16 cellular contexts compared by ENCODE assay signal in the genomic region with DNA sequence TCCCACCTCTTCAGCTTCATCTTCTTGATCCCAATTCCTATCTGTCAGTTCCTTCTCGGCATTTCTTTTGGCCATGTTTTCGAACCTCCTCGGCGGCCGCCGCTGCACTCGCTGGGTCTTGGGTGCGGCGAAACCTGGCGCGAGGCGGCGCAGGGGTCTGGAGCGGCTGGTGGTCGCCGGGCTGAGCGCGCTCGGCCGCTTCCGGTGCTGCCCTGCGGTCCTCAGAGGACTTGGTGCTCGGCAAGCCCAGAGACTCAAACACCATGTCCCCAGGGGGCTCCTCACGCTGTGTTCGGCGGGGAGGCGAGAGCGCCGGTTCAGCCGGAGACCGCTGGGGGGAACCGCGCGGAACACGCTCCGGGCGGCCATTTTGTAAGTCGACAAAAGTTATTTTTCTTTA. TPM values are rescaled to one million over a fixed set of nuclear protein-coding genes. Genes with fewer than 3 reads are reported as not detected.
"Had no signal": no experiment of that assay in that cellular context is flagged by ENCODE, and none has a peak within 500 bp of the region (broad histone marks: within the 10 kb centered on the region; RNA-seq: fewer than 3 reads in every experiment).

No MANE protein-coding gene starts in this region.

- H3K4me1 ChIP-seq: adrenal gland, right lobe of liver had no signal

- H3K27me3 ChIP-seq: right lobe of liver had no signal

- DNase-seq: activated B cell treated with CpG ODN at 0.5 μM for 24 hours; activated CD4-positive, alpha-beta T cell treated with anti-CD3 and anti-CD28 coated beads, Interleukin-2, amount 10 ng/mL, durations not matched to agents 24 days and 14 days; activated naive CD4-positive, alpha-beta T cell treated with anti-CD3 and anti-CD28 coated beads, Interleukin-2, amount 10 ng/mL, durations not matched to agents 7 days and 5 days; activated T-cell treated with anti-CD3 and anti-CD28 coated beads for 4 hours; adrenal gland; hippocampal formation; naive B cell; right lobe of liver; stimulated activated CD4-positive, alpha-beta T cell treated with anti-CD3 and anti-CD28 coated beads, Interleukin-2, amount 100 ng/mL, for 24 hours; stimulated activated naive CD4-positive, alpha-beta T cell had no signal

- H3K36me3 ChIP-seq: adrenal gland, gastroesophageal sphincter, right lobe of liver, upper lobe of left lung had no signal

- H3K27ac ChIP-seq: adrenal gland, gastroesophageal sphincter, right lobe of liver, upper lobe of left lung had no signal

- H3K4me3 ChIP-seq: lung, right lobe of liver, upper lobe of left lung had no signal

- H3K9me3 ChIP-seq: adrenal gland, gastroesophageal sphincter, right lobe of liver, upper lobe of left lung had no signal

- FAIRE-seq: endometrium had no signal

RNA-seq across cellular contexts. Expression of gene PPP1R36, which starts 51.8 kb away (rescaled TPM):
- total RNA-seq: activated B cell treated with CpG ODN at 0.5 μM for 24 hours; activated T-helper 17 cell treated with anti-CD3 and anti-CD28 coated beads, Interleukin-2, amount 50 U/mL, for 72 hours; T-helper 1 cell treated with Interleukin-12 subunit alpha and Interleukin-12 subunit beta and Interleukin-4 antibody, amounts not matched to agents 30 ng/mL and 1 ng/mL, for 36 hours had no signal
